In the genomic region with DNA sequence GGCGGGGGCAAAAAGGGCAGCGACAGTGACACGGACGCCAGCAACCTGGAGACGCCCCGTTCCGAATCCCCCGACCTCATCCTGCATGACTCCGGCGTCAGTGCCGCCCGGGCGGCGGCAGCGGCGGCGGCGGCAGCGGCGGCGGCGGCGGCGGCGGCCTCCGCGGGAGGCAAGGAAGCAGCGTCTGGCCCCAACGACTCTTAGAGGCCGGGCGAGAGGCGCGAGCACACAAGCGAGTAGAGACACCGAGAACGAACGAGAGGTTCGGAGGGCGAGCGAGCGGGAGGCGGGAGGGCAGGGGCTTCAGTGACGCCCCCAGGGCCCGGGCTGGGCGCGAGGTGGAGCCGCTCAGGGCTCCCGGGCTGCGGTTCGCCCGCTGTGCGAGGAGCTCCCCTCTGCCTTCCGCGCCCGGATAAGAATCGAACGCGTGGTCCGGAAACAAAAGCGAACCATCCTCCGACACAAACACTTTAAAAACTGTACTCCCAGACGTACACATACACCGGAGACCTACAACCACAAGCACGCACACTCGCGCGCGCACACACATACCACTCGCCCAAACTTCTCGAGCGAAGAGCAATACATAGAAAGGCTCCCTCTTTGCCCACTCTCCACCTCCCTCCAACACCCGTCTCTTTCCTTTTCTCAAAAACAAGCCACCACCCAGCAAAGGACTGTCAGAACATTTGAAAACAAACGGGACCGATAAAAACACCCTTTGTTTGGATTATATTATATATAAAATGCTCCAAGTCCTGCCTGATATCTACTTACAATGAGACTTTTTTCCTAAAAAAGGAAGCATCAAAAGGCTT, we compare ENCODE assay signal across 8 cellular contexts. TPM values are rescaled to one million over a fixed set of nuclear protein-coding genes. Genes with fewer than 3 reads are reported as not detected.
DNase-seq lines count a peak whose midpoint lies in the region; ATAC-seq, FAIRE-seq and TF ChIP-seq lines count a peak whose summit lies in the region.

No MANE protein-coding gene starts in this region.

- peaks cover 0 to 91% of the 10 kb centered on the region in 2 donors for H3K27me3 ChIP-seq in Peyer's patch
- peaks cover 95% of the 10 kb centered on the region for H3K27me3 ChIP-seq in effector memory CD4-positive, alpha-beta T cell (replicated peaks; ENCODE audit: control insufficient read depth, insufficient read depth, low read length, poor library complexity, severe bottlenecking)
- peaks cover 100% of the 10 kb centered on the region for H3K27me3 ChIP-seq in neutrophil

- ATAC-seq in GM19452 (IDR thresholded peaks at IDR 0.05; ENCODE audit: unreplicated experiment) (peak; percentile 8), GM21737 (IDR thresholded peaks at IDR 0.05; ENCODE audit: unreplicated experiment) (no peak)

- TF ChIP-seq POLR2A in Peyer's patch (IDR thresholded peaks at IDR 0.05): no peak
- no peak for TF ChIP-seq POLR2A in H54 (IDR thresholded peaks at IDR 0.05; ENCODE audit: low read depth, low read length)

- H3K27ac ChIP-seq in Peyer's patch (no peak overlapping the region), neutrophil (no peak overlapping the region)
- no peak overlapping the region for H3K27ac ChIP-seq in effector memory CD4-positive, alpha-beta T cell (ENCODE audit: insufficient read depth, low read length, poor library complexity, severe bottlenecking)

- H3K4me3 ChIP-seq in Peyer's patch (peak overlapping the region; percentile 11 to 50 (median 43)), neutrophil (ENCODE audit: low read depth in 1 of 2, low read length in 1 of 2) (peak overlapping the region; percentile 53 to 71)
- H3K4me3 ChIP-seq in effector memory CD4-positive, alpha-beta T cell (ENCODE audit: insufficient read depth, low read depth, low read length, poor library complexity, severe bottlenecking): peak overlapping the region; percentile 52

- CTCF ChIA-PET in Calu3 (lab: Charles Lee): interaction anchor here (0.8 kb wide), 1 partner anchor 12 kb away, joined by 4 read pairs; no protein-coding TSS in a partner anchor

- no peaks in the 10 kb centered on the region for H3K9me3 Mint-ChIP-seq in Calu3 (ENCODE audit: low read depth, unreplicated experiment)

- intact Hi-C loops in Calu3 (cut with micrococcal nuclease; ENCODE audit: unreplicated experiment): no loop called here

- peaks cover 15% of the 10 kb centered on the region for H3K36me3 Mint-ChIP-seq in Calu3 (ENCODE audit: insufficient read depth, unreplicated experiment)

- peak overlapping the region; percentile 77 for H3K4me3 Mint-ChIP-seq in Calu3 (ENCODE audit: low read depth, unreplicated experiment)

- H3K9me3 ChIP-seq in Peyer's patch: peaks cover 0 to 20% (median 0%) of the 10 kb centered on the region in 4 donors
- no peaks in the 10 kb centered on the region for H3K9me3 ChIP-seq in effector memory CD4-positive, alpha-beta T cell (ENCODE audit: control insufficient read depth, low read length)
- no peaks in the 10 kb centered on the region for H3K9me3 ChIP-seq in neutrophil

- DNase-seq in Calu3 (no peak), Peyer's patch (peak in 1 of 3 donors; percentile 56), NCI-H187 (lab: John Stamatoyannopoulos, UW) (no peak), H54 (ENCODE audit: insufficient read length, low spot score) (no peak)
- no peak for DNase-seq in effector memory CD4-positive, alpha-beta T cell

- peaks cover 100% of the 10 kb centered on the region for H3K27me3 Mint-ChIP-seq in Calu3 (ENCODE audit: unreplicated experiment)

- TF ChIP-seq CTCF in Calu3 (IDR thresholded peaks at IDR 0.05; ENCODE audit: unreplicated experiment) (no peak), Peyer's patch (IDR thresholded peaks at IDR 0.05) (no peak), neutrophil (IDR thresholded peaks at IDR 0.05) (no peak)

- H3K36me3 ChIP-seq in Peyer's patch: no peaks in the 10 kb centered on the region
- no peaks in the 10 kb centered on the region for H3K36me3 ChIP-seq in effector memory CD4-positive, alpha-beta T cell (ENCODE audit: control insufficient read depth, insufficient read depth, low read length)
- no peaks in the 10 kb centered on the region for H3K36me3 ChIP-seq in neutrophil

- FAIRE-seq in H54 (lab: Jason Lieb, UNC): no peak

- no peak overlapping the region for H3K27ac Mint-ChIP-seq in Calu3 (ENCODE audit: unreplicated experiment)

- H3K4me1 Mint-ChIP-seq in Calu3 (ENCODE audit: low read depth, unreplicated experiment): peaks cover 45% of the 10 kb centered on the region

- H3K4me1 ChIP-seq in Peyer's patch: peaks cover 3 to 74% (median 43%) of the 10 kb centered on the region in 4 donors
- H3K4me1 ChIP-seq in effector memory CD4-positive, alpha-beta T cell (ENCODE audit: control insufficient read depth, insufficient read depth, low read length, poor library complexity, severe bottlenecking): peaks cover 75% of the 10 kb centered on the region
- H3K4me1 ChIP-seq in neutrophil (ENCODE audit: control insufficient read depth in 1 of 2, insufficient read depth in 1 of 2, low read depth in 1 of 2, low read length in 1 of 2): peaks cover 75 to 86% of the 10 kb centered on the region in 2 experiments

- BruUV-seq in Calu3 (replicated peaks; lab: Mats Ljungman, UMichigan): no TSS peak

RNA-seq across cellular contexts. Expression of a gene that starts 2.8 kb away (rescaled TPM):
- total RNA-seq in Calu3 (2022) (not detected in 2 replicates), Peyer's patch (not detected)

RNA-seq across cellular contexts. Expression of a gene that starts 58.0 kb away (rescaled TPM):
- total RNA-seq in Calu3 (2022) (25.6 and 31.5 TPM in 2 replicates), Peyer's patch (10 to 100 TPM; 26.4 to 40.9 (median 29.8) TPM)
